In genomic region chr6:50722829-50723562, GRCh38 we compare ENCODE assay signal across 33 cellular contexts. TPM values are rescaled to one million over a fixed set of nuclear protein-coding genes. Genes with fewer than 3 reads are reported as not detected.
"Had no signal": no experiment of that assay in that cellular context is flagged by ENCODE, and none has a peak within 500 bp of the region (broad histone marks: within the 10 kb centered on the region; RNA-seq: fewer than 3 reads in every experiment).

No MANE protein-coding gene starts in this region.

- H3K27me3 ChIP-seq: thyroid gland had no signal

- H3K36me3 ChIP-seq: esophagus squamous epithelium, heart right ventricle, lower lobe of right lung, right atrium auricular region, stomach, thyroid gland had no signal

- H3K27ac ChIP-seq: esophagus squamous epithelium, heart right ventricle, lower lobe of right lung, parathyroid adenoma, right atrium auricular region, stomach, thyroid gland had no signal

- DNase-seq: cerebellar nuclear complex; cortex of kidney; effector CD4-positive, alpha-beta T cell; erythroblast; esophagus squamous epithelium; foreskin melanocyte; glutamatergic neuron; heart right ventricle; hippocampal formation; left ventricle myocardium superior; lower lobe of right lung; mucosa of descending colon; naive B cell; stimulated activated CD4-positive, alpha-beta T cell treated with anti-CD3 and anti-CD28 coated beads, Interleukin-12 subunit alpha, Interleukin-12 subunit beta, amount 100 ng/mL, for 4 hours; stimulated activated CD4-positive, alpha-beta T cell treated with anti-CD3 and anti-CD28 coated beads, Interleukin-1b, Interleukin-23, amount 100 ng/mL, for 48 hours; stimulated activated CD4-positive, alpha-beta T cell treated with anti-CD3 and anti-CD28 coated beads, Interleukin-4, amount 100 ng/mL, for 1 hour; stimulated activated CD8-positive, alpha-beta memory T cell treated with anti-CD3 and anti-CD28 coated beads, Interleukin-4, amount 100 ng/mL, for 48 hours; stimulated activated naive CD4-positive, alpha-beta T cell; stomach; thyroid gland; trophoblast cell had no signal

- H3K27ac Mint-ChIP-seq: naive B cell; natural killer cell treated with Interleukin-12 subunit alpha and Interleukin-12 subunit beta and Interleukin-15 and Interleukin-18, amount 100 ng/mL, for 72 hours; progenitor cell of endocrine pancreas had no signal

- H3K9ac ChIP-seq: parathyroid adenoma had no signal

- H3K9me3 ChIP-seq: esophagus squamous epithelium, heart right ventricle, lower lobe of right lung, mucosa of descending colon, right atrium auricular region, stomach, thyroid gland had no signal

- H3K4me3 Mint-ChIP-seq: naive B cell; natural killer cell treated with Interleukin-12 subunit alpha and Interleukin-12 subunit beta and Interleukin-15 and Interleukin-18, amount 100 ng/mL, for 72 hours; neural crest cell had no signal

- H3K4me1 Mint-ChIP-seq: naive B cell had no signal

- H3K4me1 ChIP-seq: esophagus squamous epithelium, heart right ventricle, lower lobe of right lung, parathyroid adenoma, right atrium auricular region, thyroid gland had no signal

- H3K9me3 Mint-ChIP-seq: neural crest cell had no signal

- ATAC-seq: heart right ventricle; left ventricle myocardium superior; lower lobe of right lung; mucosa of descending colon; natural killer cell treated with Interleukin-12 subunit alpha and Interleukin-12 subunit beta and Interleukin-15 and Interleukin-18, amount 100 ng/mL, for 72 hours; sciatic nerve had no signal

- H3K4me3 ChIP-seq: esophagus squamous epithelium, heart right ventricle, lower lobe of right lung, mucosa of descending colon, right atrium auricular region, smooth muscle cell, stomach, thyroid gland had no signal

RNA-seq across cellular contexts. Expression of gene TFAP2D, which starts 9.7 kb away (rescaled TPM):
- total RNA-seq: dermis microvascular lymphatic vessel endothelial cell; esophagus squamous epithelium; heart right ventricle; left ventricle myocardium superior; lower lobe of right lung; mucosa of descending colon; natural killer cell treated with Interleukin-12 subunit alpha and Interleukin-12 subunit beta and Interleukin-15 and Interleukin-18, amount 100 ng/mL, for 72 hours; neural crest cell; osteoblast; progenitor cell of endocrine pancreas; right atrium auricular region; sciatic nerve; smooth muscle cell; stomach; subcutaneous adipose tissue; thyroid gland; ureter had no signal
- polyA plus RNA-seq: heart right ventricle, keratinocyte, smooth muscle cell, stomach had no signal
